In the genomic region with DNA sequence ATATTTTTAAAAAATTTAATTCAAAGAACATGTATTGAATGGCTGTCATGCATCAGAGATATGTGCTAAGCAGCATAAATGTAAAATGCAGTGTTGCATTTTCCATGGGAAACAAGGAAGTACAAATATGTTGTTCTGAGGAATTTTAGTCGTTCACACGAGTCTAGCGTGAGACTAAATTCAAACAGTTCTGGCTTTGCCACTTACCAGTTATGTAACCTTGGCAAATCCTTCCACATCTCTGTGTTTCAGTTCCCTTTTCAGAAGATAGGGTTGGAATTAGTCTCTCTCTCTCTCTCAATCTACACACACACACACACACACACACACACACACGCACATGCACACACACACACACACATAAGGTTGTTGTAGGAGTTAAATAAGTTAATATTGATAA, we compare ENCODE assay signal across 1 cellular context.
TF ChIP-seq lines count a peak whose summit lies in the region.

No MANE protein-coding gene starts in this region.

TF ChIP-seq in HepG2, 621 proteins besides CTCF, POLR2A, EP300 and RAD21 (continued from another document):
- TF ChIP-seq, protein P1, sequence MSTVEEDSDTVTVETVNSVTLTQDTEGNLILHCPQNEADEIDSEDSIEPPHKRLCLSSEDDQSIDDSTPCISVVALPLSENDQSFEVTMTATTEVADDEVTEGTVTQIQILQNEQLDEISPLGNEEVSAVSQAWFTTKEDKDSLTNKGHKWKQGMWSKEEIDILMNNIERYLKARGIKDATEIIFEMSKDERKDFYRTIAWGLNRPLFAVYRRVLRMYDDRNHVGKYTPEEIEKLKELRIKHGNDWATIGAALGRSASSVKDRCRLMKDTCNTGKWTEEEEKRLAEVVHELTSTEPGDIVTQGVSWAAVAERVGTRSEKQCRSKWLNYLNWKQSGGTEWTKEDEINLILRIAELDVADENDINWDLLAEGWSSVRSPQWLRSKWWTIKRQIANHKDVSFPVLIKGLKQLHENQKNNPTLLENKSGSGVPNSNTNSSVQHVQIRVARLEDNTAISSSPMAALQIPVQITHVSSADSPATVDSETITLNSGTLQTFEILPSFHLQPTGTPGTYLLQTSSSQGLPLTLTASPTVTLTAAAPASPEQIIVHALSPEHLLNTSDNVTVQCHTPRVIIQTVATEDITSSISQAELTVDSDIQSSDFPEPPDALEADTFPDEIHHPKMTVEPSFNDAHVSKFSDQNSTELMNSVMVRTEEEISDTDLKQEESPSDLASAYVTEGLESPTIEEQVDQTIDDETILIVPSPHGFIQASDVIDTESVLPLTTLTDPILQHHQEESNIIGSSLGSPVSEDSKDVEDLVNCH (CRISPR knock-in tag; IDR thresholded peaks at IDR 0.05) = no peak
